In genomic region chr20:34220581-34220980, GRCh38 we compare ENCODE assay signal across 17 cellular contexts. TPM values are rescaled to one million over a fixed set of nuclear protein-coding genes. Genes with fewer than 3 reads are reported as not detected.
DNase-seq lines count a peak whose midpoint lies in the region; ATAC-seq and TF ChIP-seq lines count a peak whose summit lies in the region.
"Had no signal": no experiment of that assay in that cellular context is flagged by ENCODE, and none has a peak within 500 bp of the region (broad histone marks: within the 10 kb centered on the region; RNA-seq: fewer than 3 reads in every experiment).

No MANE protein-coding gene starts in this region.

- intact Hi-C loops in CD8-positive, alpha-beta T cell (cut with DNase I, micrococcal nuclease), result no loop called here

- 0 out of 2 replicates have a peak overlapping the region, but pooled peaks have one; percentile 8 for H3K4me2 ChIP-seq in SK-N-SH

- H3K36me3 Mint-ChIP-seq in CD8-positive, alpha-beta T cell, result no peaks in the 10 kb centered on the region
- H3K36me3 Mint-ChIP-seq: activated naive CD4-positive, alpha-beta T cell treated with anti-CD3 and anti-CD28 coated beads, Interleukin-2, amount 10 ng/mL, durations not matched to agents 7 days and 5 days had no signal

- H3K27me3 Mint-ChIP-seq in CD8-positive, alpha-beta T cell (ENCODE audit: low read depth), result peaks cover 31% of the 10 kb centered on the region

- H3K4me1 Mint-ChIP-seq in CD8-positive, alpha-beta T cell (ENCODE audit: low read depth), result peaks cover 9% of the 10 kb centered on the region

- no peak for TF ChIP-seq EP300 in SK-N-SH (IDR thresholded peaks at IDR 0.05; ENCODE audit: borderline replicate concordance in 1 of 2, low read depth in 1 of 2, low read length in 1 of 2)

- H3K36me3 ChIP-seq in SK-N-SH (replicated peaks in 1 of 2; ENCODE audit: control insufficient read depth in 1 of 2, insufficient read depth in 2 of 2, low read length in 1 of 2), result no peaks in the 10 kb centered on the region
- no peaks in the 10 kb centered on the region for H3K36me3 ChIP-seq in CD8-positive, alpha-beta T cell (ENCODE audit: insufficient read depth, low read length)
- H3K36me3 ChIP-seq: suprapubic skin had no signal

- no peak overlapping the region for H3K4me3 Mint-ChIP-seq in CD8-positive, alpha-beta T cell
- H3K4me3 Mint-ChIP-seq: activated naive CD4-positive, alpha-beta T cell treated with anti-CD3 and anti-CD28 coated beads, Interleukin-2, amount 10 ng/mL, durations not matched to agents 7 days and 5 days; IgD-negative memory B cell had no signal

- H2AFZ ChIP-seq in SK-N-SH (ENCODE audit: low read depth), result peak overlapping the region; percentile 49; the same call in 1 of the 2 replicates

- in situ Hi-C loops in KBM-7 (cut with MboI; ENCODE audit: low pct_unique_long_range_greater_than_20kb, low sequenced_read_pairs), result no loop called here

- peak overlapping the region in 1 of 2 experiments; percentile 37; a peak in 2 of 4 replicates for H3K27ac ChIP-seq in SK-N-SH (ENCODE audit: low read depth in 2 of 2, low read length in 1 of 2)
- no peak overlapping the region for H3K27ac ChIP-seq in CD8-positive, alpha-beta T cell (ENCODE audit: low read depth, low read length)
- H3K27ac ChIP-seq: dorsolateral prefrontal cortex, suprapubic skin had no signal

- H3K4me1 ChIP-seq in SK-N-SH (ENCODE audit: control insufficient read depth in 1 of 2, insufficient read depth in 2 of 2, low read depth in 1 of 2, low read length in 1 of 2), result peaks cover 0 to 3% of the 10 kb centered on the region in 2 experiments; a peak in 3 of 4 replicates
- no peaks in the 10 kb centered on the region for H3K4me1 ChIP-seq in CD8-positive, alpha-beta T cell (ENCODE audit: insufficient read depth, low read length)

- no peaks in the 10 kb centered on the region for H3K27me3 ChIP-seq in SK-N-SH (ENCODE audit: insufficient read depth)
- peaks cover 7% of the 10 kb centered on the region for H3K27me3 ChIP-seq in CD8-positive, alpha-beta T cell (ENCODE audit: insufficient read depth, low read length)
- H3K27me3 ChIP-seq: dorsolateral prefrontal cortex, suprapubic skin had no signal

- 54% methylated on average over 5 of the region's 5 CpGs for WGBS in SK-N-SH (ENCODE audit: low lambda C conversion rate)

- H4K20me1 ChIP-seq in SK-N-SH (ENCODE audit: insufficient read depth), result no peaks in the 10 kb centered on the region

- TF ChIP-seq CTCF in SK-N-SH (IDR thresholded peaks at IDR 0.05) (no peak), fibroblast of mammary gland (conservative IDR thresholded peaks at IDR 0.05; ENCODE audit: control insufficient read depth, insufficient read depth, low read depth, low read length) (no peak), GM10266 (IDR thresholded peaks at IDR 0.05; ENCODE audit: control insufficient read depth, insufficient read depth, low read depth, missing control alignments) (no peak)
- no peak for TF ChIP-seq CTCF in CD8-positive, alpha-beta T cell (IDR thresholded peaks at IDR 0.05)

- ATAC-seq in SK-N-SH treated with all-trans-retinoic acid at 6 μM for 48 hours (no peak), GM18502 (IDR thresholded peaks at IDR 0.05; ENCODE audit: poor library complexity, unreplicated experiment) (no peak)
- ATAC-seq in CD8-positive, alpha-beta T cell, result no peak

- H3K27ac Mint-ChIP-seq in CD8-positive, alpha-beta T cell, result no peak overlapping the region
- H3K27ac Mint-ChIP-seq: activated naive CD4-positive, alpha-beta T cell treated with anti-CD3 and anti-CD28 coated beads, Interleukin-2, amount 10 ng/mL, durations not matched to agents 7 days and 5 days; IgD-negative memory B cell had no signal

- CTCF ChIA-PET in SK-N-SH (lab: Yijun Ruan, JAX), result interaction anchor here (1.0 kb wide), 1 partner anchor 29 kb away, joined by 3 read pairs; no protein-coding TSS in a partner anchor
- CTCF ChIA-PET in CD8-positive, alpha-beta T cell (lab: Charles Lee), result no interaction called here

- H3K4me3 ChIP-seq in SK-N-SH (ENCODE audit: low read depth in 2 of 2, low read length in 1 of 2) (no peak overlapping the region), fibroblast of mammary gland (ENCODE audit: control insufficient read depth, low read depth, low read length) (no peak overlapping the region)
- H3K4me3 ChIP-seq in CD8-positive, alpha-beta T cell (ENCODE audit: low read depth, low read length), result no peak overlapping the region
- H3K4me3 ChIP-seq: dorsolateral prefrontal cortex, suprapubic skin had no signal

- H3F3A ChIP-seq in SK-N-SH (replicated peaks; ENCODE audit: insufficient read depth), result no peaks in the 10 kb centered on the region

- POLR2A ChIA-PET in SK-N-SH (lab: Yijun Ruan, JAX), result no interaction called here
- POLR2A ChIA-PET in CD8-positive, alpha-beta T cell (lab: Charles Lee), result no interaction called here

- no peak overlapping the region for H3K9ac ChIP-seq in SK-N-SH

- no peaks in the 10 kb centered on the region for H3K79me2 ChIP-seq in SK-N-SH (ENCODE audit: insufficient read depth)

- no peak for DNase-seq in SK-N-SH
- peak; percentile 28 for DNase-seq in SW480 (ENCODE audit: low spot score)
- peak; percentile 73 for DNase-seq in fibroblast of mammary gland (ENCODE audit: low read depth)
- DNase-seq in KBM-7, result no peak
- DNase-seq in CD8-positive, alpha-beta T cell, result no peak
- DNase-seq in GM10266 (ENCODE audit: extremely low spot score), result no peak
- DNase-seq: 8988T; activated naive CD4-positive, alpha-beta T cell treated with anti-CD3 and anti-CD28 coated beads, Interleukin-2, amount 10 ng/mL, durations not matched to agents 7 days and 5 days; dorsolateral prefrontal cortex; H7; hypothalamus; mesendoderm; OCI-M1 had no signal

- no peaks in the 10 kb centered on the region for H3K9me2 ChIP-seq in SK-N-SH

- no peak for TF ChIP-seq RAD21 in SK-N-SH (IDR thresholded peaks at IDR 0.05; ENCODE audit: low read length)

- no peaks in the 10 kb centered on the region for H3K9me3 Mint-ChIP-seq in CD8-positive, alpha-beta T cell
- H3K9me3 Mint-ChIP-seq: activated naive CD4-positive, alpha-beta T cell treated with anti-CD3 and anti-CD28 coated beads, Interleukin-2, amount 10 ng/mL, durations not matched to agents 7 days and 5 days; IgD-negative memory B cell had no signal

- no peaks in the 10 kb centered on the region for H3K9me3 ChIP-seq in SK-N-SH
- no peaks in the 10 kb centered on the region for H3K9me3 ChIP-seq in CD8-positive, alpha-beta T cell (ENCODE audit: low read length)
- H3K9me3 ChIP-seq: suprapubic skin had no signal

TF ChIP-seq in SK-N-SH, 30 proteins besides CTCF, POLR2A, EP300 and RAD21 (continues in another document):
- no peak for TF ChIP-seq ELF1 (IDR thresholded peaks at IDR 0.05)
- TF ChIP-seq RXRA (IDR thresholded peaks at IDR 0.05; ENCODE audit: borderline replicate concordance, low read depth), result no peak
- TF ChIP-seq TEAD4 (IDR thresholded peaks at IDR 0.05; ENCODE audit: borderline replicate concordance, insufficient read depth), result no peak
- TF ChIP-seq PBX3 (IDR thresholded peaks at IDR 0.05), result peak; percentile 67
- TF ChIP-seq FOSL2 (IDR thresholded peaks at IDR 0.05; ENCODE audit: borderline replicate concordance, low read depth), result peak; percentile 35; the same call in 1 of the 2 replicates
- no peak for TF ChIP-seq RFX5 (IDR thresholded peaks at IDR 0.05; ENCODE audit: low read length)
- no peak for TF ChIP-seq FOXM1 (IDR thresholded peaks at IDR 0.05; ENCODE audit: low read depth)
- no peak for TF ChIP-seq EZH2phosphoT487 (IDR thresholded peaks at IDR 0.05; ENCODE audit: borderline replicate concordance, low read depth)
- TF ChIP-seq POLR2AphosphoS5 (IDR thresholded peaks at IDR 0.05; ENCODE audit: low read depth, low read length), result no peak

TF ChIP-seq in SK-N-SH treated with all-trans-retinoic acid at 6 μM for 48 hours, 23 proteins besides CTCF, POLR2A, EP300 and RAD21:
- no peak for TF ChIP-seq ISL1 (CRISPR knock-in tag; IDR thresholded peaks at IDR 0.05)
- TF ChIP-seq CSRNP3 (CRISPR knock-in tag; IDR thresholded peaks at IDR 0.05), result no peak

RNA-seq across cellular contexts. Expression of gene ASIP, which starts 20.6 kb away (rescaled TPM):
- 0.15 TPM in 1 of 2 replicates, not detected in the other for polyA plus RNA-seq in SK-N-SH (2012; rRNA removed)
- not detected in 2 replicates for polyA plus RNA-seq in SK-N-SH (2012; cell fraction: cytosol; rRNA removed)
- polyA plus RNA-seq in SK-N-SH (2012; cell fraction: nucleus; rRNA removed), result not detected in 2 replicates
- not detected for total RNA-seq in CD8-positive, alpha-beta T cell
- total RNA-seq: H7, suprapubic skin had no signal
- polyA plus RNA-seq: IgD-negative memory B cell had no signal

Comparison
In these comparisons a context has a peak if more than half of its experiments do, and no peak if none do; other contexts are left out.
1. DNase-seq: peak in SW480 (single experiment) and fibroblast of mammary gland (single experiment); none in SK-N-SH (single experiment), KBM-7 (single experiment), CD8-positive, alpha-beta T cell (0 of 7) and GM10266 (single experiment).